ENCODE assay signal across 1 cellular context in the genomic region with DNA sequence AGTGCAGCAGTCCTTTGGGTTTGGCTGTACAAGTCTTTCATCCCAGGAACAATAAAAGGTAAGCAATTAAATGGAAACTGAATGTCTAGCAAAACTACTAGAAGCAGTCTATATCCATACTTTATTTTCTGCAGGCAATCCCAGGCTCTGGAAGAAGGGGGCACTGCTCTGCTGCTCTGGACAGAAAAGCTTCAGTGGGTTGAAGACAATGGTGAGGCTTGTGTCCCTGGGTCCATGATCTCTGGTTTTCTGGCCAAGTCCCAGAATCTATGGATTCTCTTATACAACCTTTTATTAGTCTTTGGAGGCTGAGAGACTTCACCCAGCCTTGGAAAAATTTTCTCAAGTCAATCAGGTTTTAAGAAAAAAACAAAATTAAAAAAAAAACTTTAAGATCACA.
TF ChIP-seq lines count a peak whose summit lies in the region.

No MANE protein-coding gene starts in this region.

TF ChIP-seq in IMR-90, 13 proteins besides CTCF, POLR2A, EP300 and RAD21:
- no peak for TF ChIP-seq CEBPB (IDR thresholded peaks at IDR 0.05; ENCODE audit: low read depth, low read length)
- no peak for TF ChIP-seq MAFK (IDR thresholded peaks at IDR 0.05; ENCODE audit: low read depth, low read length)
- TF ChIP-seq MAZ (IDR thresholded peaks at IDR 0.05; ENCODE audit: borderline replicate concordance, low read depth, low read length): no peak
- TF ChIP-seq, protein P1, sequence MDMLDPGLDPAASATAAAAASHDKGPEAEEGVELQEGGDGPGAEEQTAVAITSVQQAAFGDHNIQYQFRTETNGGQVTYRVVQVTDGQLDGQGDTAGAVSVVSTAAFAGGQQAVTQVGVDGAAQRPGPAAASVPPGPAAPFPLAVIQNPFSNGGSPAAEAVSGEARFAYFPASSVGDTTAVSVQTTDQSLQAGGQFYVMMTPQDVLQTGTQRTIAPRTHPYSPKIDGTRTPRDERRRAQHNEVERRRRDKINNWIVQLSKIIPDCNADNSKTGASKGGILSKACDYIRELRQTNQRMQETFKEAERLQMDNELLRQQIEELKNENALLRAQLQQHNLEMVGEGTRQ (IDR thresholded peaks at IDR 0.05; ENCODE audit: low read depth, low read length): no peak
- no peak for TF ChIP-seq RFX5 (IDR thresholded peaks at IDR 0.05; ENCODE audit: low read depth, low read length)
- TF ChIP-seq NFE2L2 (IDR thresholded peaks at IDR 0.05; ENCODE audit: low read depth, low read length): no peak
- TF ChIP-seq RCOR1 (IDR thresholded peaks at IDR 0.05; ENCODE audit: insufficient replicate concordance, low read length): no peak
- no peak for TF ChIP-seq SMC3 (IDR thresholded peaks at IDR 0.05; ENCODE audit: low read depth, low read length)
- no peak for TF ChIP-seq MXI1 (IDR thresholded peaks at IDR 0.05; ENCODE audit: borderline replicate concordance, low read depth, low read length)
- TF ChIP-seq CHD1 (IDR thresholded peaks at IDR 0.05; ENCODE audit: low read depth, low read length): no peak
- no peak for TF ChIP-seq FOS (IDR thresholded peaks at IDR 0.05; ENCODE audit: low read depth, low read length)
- TF ChIP-seq, protein P2, sequence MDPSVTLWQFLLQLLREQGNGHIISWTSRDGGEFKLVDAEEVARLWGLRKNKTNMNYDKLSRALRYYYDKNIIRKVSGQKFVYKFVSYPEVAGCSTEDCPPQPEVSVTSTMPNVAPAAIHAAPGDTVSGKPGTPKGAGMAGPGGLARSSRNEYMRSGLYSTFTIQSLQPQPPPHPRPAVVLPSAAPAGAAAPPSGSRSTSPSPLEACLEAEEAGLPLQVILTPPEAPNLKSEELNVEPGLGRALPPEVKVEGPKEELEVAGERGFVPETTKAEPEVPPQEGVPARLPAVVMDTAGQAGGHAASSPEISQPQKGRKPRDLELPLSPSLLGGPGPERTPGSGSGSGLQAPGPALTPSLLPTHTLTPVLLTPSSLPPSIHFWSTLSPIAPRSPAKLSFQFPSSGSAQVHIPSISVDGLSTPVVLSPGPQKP (IDR thresholded peaks at IDR 0.05; ENCODE audit: borderline replicate concordance, low read depth, low read length): no peak
- TF ChIP-seq BHLHE40 (IDR thresholded peaks at IDR 0.05; ENCODE audit: low read depth, low read length): no peak
